ENCODE assay signal across 8 cellular contexts in the genomic region with DNA sequence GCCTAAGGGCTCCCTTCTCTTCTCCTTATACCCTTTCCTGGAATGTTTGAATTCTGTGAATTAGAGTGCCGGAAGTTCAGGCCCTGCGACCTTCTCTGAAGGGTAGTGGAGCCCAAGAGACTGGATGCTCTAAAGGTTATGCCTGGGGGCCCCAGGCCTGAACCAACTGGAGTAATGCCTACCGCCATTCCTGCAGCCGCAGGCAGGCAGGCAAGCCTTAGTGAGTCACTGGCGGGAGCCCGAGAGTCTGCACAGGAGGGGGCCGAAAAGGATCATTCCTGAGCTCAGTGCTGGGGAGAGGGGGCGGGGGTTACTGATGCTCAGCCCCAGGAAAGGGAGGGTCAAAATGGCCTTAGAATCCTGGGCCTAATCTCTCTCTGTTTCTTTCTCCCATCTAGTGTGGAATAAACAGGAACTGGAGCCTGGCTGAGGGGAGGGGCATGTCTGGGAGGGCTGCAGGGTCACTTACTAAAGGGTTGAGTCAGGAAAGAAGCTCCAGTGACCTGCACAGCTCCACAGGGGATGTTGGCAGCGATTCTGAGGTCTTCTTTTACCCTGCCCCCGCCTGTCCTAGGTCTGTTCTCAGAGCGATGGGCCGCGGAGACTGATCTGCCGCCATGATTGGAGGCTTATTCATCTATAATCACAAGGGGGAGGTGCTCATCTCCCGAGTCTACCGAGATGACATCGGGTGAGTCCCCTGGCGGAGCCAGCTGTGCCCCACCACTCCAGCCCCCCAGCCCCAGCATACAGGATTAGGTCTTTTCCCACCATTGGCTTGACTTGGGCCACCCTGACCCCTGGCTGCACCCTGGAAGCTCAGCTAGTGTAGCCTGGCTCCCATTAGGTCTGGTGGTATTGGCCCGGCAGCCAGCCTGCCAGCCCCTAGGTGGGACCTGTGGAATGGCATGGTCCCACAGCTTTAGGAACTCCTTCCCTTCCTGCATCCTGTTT. TPM values are rescaled to one million over a fixed set of nuclear protein-coding genes. Genes with fewer than 3 reads are reported as not detected.
DNase-seq lines count a peak whose midpoint lies in the region; TF ChIP-seq lines count a peak whose summit lies in the region.

No MANE protein-coding gene starts in this region.

- H4K20me1 ChIP-seq in SU-DHL-6 (ENCODE audit: low read depth, low read length), result no peaks in the 10 kb centered on the region

- 0 out of 2 replicates have a peak, but pooled peaks cover 6% of the 10 kb centered on the region for H3F3A ChIP-seq in SU-DHL-6 (ENCODE audit: insufficient read depth)

- H3K4me3 ChIP-seq in SU-DHL-6 (ENCODE audit: insufficient read depth, low read length, poor library complexity, severe bottlenecking), result no peak overlapping the region
- peak overlapping the region; percentile 96 for H3K4me3 ChIP-seq in mesodermal cell (ENCODE audit: extremely low read depth, insufficient read depth, low read length, poor library complexity, severe bottlenecking)
- H3K4me3 ChIP-seq in transverse colon, result peak overlapping the region in 3 of 4 donors; percentile 5 to 94 (median 80)

- no peak for TF ChIP-seq POLR2A in transverse colon (IDR thresholded peaks at IDR 0.05)

- in situ Hi-C loops in transverse colon (cut with MboI; ENCODE audit: low pct_ligation_motif_present in 1 of 4, low pct_unique_long_range_greater_than_20kb in 1 of 4, low sequenced_read_pairs in 3 of 4), result no loop called here

- H3K79me2 ChIP-seq in SU-DHL-6 (ENCODE audit: insufficient read depth, low read length), result peaks cover 24% of the 10 kb centered on the region

- intact Hi-C loops in transverse colon (cut with DNase I; ENCODE audit: low total_unique reads), result no loop called here

- H3K9me3 ChIP-seq in SU-DHL-6 (ENCODE audit: insufficient read depth, low read length) (no peaks in the 10 kb centered on the region), mesodermal cell (ENCODE audit: control insufficient read depth, low read length) (no peaks in the 10 kb centered on the region), transverse colon (no peaks in the 10 kb centered on the region)

- H3K27me3 ChIP-seq in SU-DHL-6 (ENCODE audit: low read length) (no peaks in the 10 kb centered on the region), transverse colon (no peaks in the 10 kb centered on the region)

- H3K4me1 ChIP-seq in mesodermal cell (ENCODE audit: control insufficient read depth, insufficient read depth, low read length, poor library complexity, severe bottlenecking) (peaks cover 49% of the 10 kb centered on the region), transverse colon (peaks cover 19 to 38% (median 29%) of the 10 kb centered on the region in 4 donors)

- TF ChIP-seq CTCF in SU-DHL-6 (IDR thresholded peaks at IDR 0.05; ENCODE audit: insufficient read depth, low read length, poor library complexity, severe bottlenecking) (no peak), transverse colon (IDR thresholded peaks at IDR 0.05) (no peak), GM20000 (IDR thresholded peaks at IDR 0.05; ENCODE audit: extremely low read depth, missing control alignments) (no peak)

- no peak overlapping the region for H2AFZ ChIP-seq in SU-DHL-6 (ENCODE audit: low read depth, low read length, severe bottlenecking)

- no peaks in the 10 kb centered on the region for H3K9me2 ChIP-seq in SU-DHL-6 (replicated peaks; ENCODE audit: insufficient read depth, low read length)

- H3K9ac ChIP-seq in SU-DHL-6 (ENCODE audit: low read length), result peak overlapping the region; percentile 96

- DNase-seq in AG08395 (ENCODE audit: low spot score) (peak; percentile 91), HCEC 1CT (peak; percentile 98), epidermal melanocyte (ENCODE audit: insufficient read length, low spot score) (peak; percentile 74), transverse colon (peak; percentile 51), NCI-H1105 (lab: John Stamatoyannopoulos, UW) (no peak), GM20000 (ENCODE audit: low spot score) (no peak)

- H3K36me3 ChIP-seq in SU-DHL-6 (ENCODE audit: low read length) (no peaks in the 10 kb centered on the region), mesodermal cell (ENCODE audit: control insufficient read depth, insufficient read depth, low read length) (peaks cover 72% of the 10 kb centered on the region), transverse colon (peaks cover 0 to 32% (median 13%) of the 10 kb centered on the region in 4 donors)

- H3K27ac ChIP-seq in SU-DHL-6 (ENCODE audit: low read depth, low read length) (no peak overlapping the region), mesodermal cell (ENCODE audit: low read depth, low read length, severe bottlenecking) (peak overlapping the region; percentile 96), transverse colon (peak overlapping the region; percentile 90 to 98 (median 95))

- TF ChIP-seq EP300 in transverse colon (IDR thresholded peaks at IDR 0.05; ENCODE audit: low read depth), result no peak

- WGBS in mesodermal cell (ENCODE audit: insufficient coverage in 2 of 2), 2 experiments, result 9 to 10% methylated on average over 8 to 9 of the region's 19 CpGs
- 59 to 63% methylated on average over 5 to 19 of the region's 19 CpGs for WGBS in transverse colon (ENCODE audit: low coverage in 1 of 2), 2 donors

- H3K4me2 ChIP-seq in SU-DHL-6 (ENCODE audit: low read depth, low read length, poor library complexity, severe bottlenecking), result peak overlapping the region; percentile 80

RNA-seq across cellular contexts. Expression of gene AP2M1, which starts 2.0 kb away (rescaled TPM):
- 612 TPM for polyA plus RNA-seq in mesodermal cell (2013, experiment 1 of 2)
- polyA plus RNA-seq in mesodermal cell (2013, experiment 2 of 2), result 553 TPM
- total RNA-seq in transverse colon, result 100 to 1,000 TPM; 153 to 318 (median 182) TPM

RNA-seq across cellular contexts. Expression of gene ABCF3, which starts 9.3 kb away (rescaled TPM):
- 33.7 TPM for polyA plus RNA-seq in mesodermal cell (2013, experiment 1 of 2)
- polyA plus RNA-seq in mesodermal cell (2013, experiment 2 of 2), result 27.1 TPM
- 100 to 1,000 TPM in 2 of 4 donors, 10 to 100 TPM in 2; 58.6 to 286 (median 133) TPM for total RNA-seq in transverse colon

RNA-seq across cellular contexts. Expression of gene DVL3, which starts 21.5 kb away (rescaled TPM):
- polyA plus RNA-seq in mesodermal cell (2013, experiment 1 of 2), result 86.1 TPM
- 71.8 TPM for polyA plus RNA-seq in mesodermal cell (2013, experiment 2 of 2)
- 100 to 1,000 TPM in 1 of 4 donors, 10 to 100 TPM in 3; 54.1 to 174 (median 65.7) TPM for total RNA-seq in transverse colon

RNA-seq across cellular contexts. Expression of gene EIF2B5, which starts 41.5 kb away (rescaled TPM):
- polyA plus RNA-seq in mesodermal cell (2013, experiment 1 of 2), result 39.7 TPM
- polyA plus RNA-seq in mesodermal cell (2013, experiment 2 of 2), result 34.4 TPM
- 10 to 100 TPM; 45.1 to 49.7 (median 48.1) TPM for total RNA-seq in transverse colon

RNA-seq across cellular contexts. Expression of gene VWA5B2, which starts 52.7 kb away (rescaled TPM):
- polyA plus RNA-seq in mesodermal cell (2013, experiment 1 of 2), result not detected
- polyA plus RNA-seq in mesodermal cell (2013, experiment 2 of 2), result not detected
- 1 to 10 TPM in 2 of 4 donors, under 1 TPM in 1, not detected in 1; 0.95 to 5.0 (median 1.4) TPM for total RNA-seq in transverse colon

Comparison
In these comparisons a context has a peak if more than half of its experiments do, and no peak if none do; other contexts are left out.
1. DNase-seq: peak in AG08395 (single experiment), HCEC 1CT (single experiment), epidermal melanocyte (single experiment) and transverse colon (single experiment); none in NCI-H1105 (single experiment) and GM20000 (single experiment).